In the genomic region with DNA sequence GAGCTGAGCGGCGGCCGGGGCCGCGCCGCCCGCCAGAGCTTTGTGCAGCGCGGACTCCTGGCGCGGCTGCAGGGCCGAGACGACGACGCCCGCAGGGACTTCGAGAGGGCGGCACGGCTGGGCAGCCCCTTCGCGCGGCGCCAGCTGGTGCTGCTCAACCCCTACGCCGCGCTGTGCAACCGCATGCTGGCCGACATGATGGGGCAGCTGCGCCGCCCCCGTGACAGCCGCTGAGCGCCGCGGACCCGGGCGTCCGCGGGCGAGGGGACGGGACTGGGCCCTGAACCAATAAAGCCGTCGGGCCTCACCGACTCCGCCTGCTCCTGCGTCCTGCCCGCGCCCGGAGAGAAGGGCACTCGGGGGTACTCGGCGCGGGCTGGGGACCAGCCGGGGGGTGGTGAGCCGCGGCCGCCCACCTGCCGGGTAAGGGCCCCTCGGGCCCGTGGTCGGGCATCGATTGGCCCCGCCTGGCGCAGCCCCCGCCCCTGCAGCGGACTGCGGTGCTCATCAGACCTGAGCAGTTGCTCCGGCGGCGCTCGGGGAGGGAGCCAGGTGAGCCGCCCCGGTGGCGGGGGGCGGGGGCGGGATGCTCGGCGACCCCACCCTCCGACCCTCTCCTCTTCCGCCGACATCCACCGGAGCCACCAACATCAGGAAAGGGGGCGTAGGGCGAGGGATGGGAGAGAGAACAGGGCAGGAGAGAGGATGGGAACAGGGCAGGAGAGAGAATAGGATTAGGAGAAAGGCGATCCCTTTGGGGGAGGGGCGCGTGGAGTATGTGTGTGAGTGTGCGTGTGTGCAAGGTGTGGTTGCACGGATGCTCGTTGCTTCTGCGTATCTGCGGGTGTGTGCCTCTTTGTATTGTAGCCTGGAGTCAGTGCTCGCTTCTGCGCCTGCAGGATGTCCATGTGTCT, we compare ENCODE assay signal across 8 cellular contexts. TPM values are rescaled to one million over a fixed set of nuclear protein-coding genes. Genes with fewer than 3 reads are reported as not detected.
DNase-seq lines count a peak whose midpoint lies in the region; ATAC-seq and TF ChIP-seq lines count a peak whose summit lies in the region.

TSS of gene TMEM25 (plus strand) at position 510 of the 914 bp plus-strand sequence. CDS start 610 bp downstream, outside the sequence.

- DNase-seq in NCI-H187 (lab: John Stamatoyannopoulos, UW), result peak; percentile 40 to 67
- no peak for DNase-seq in NCI-H187 treated with DMSO at 0.1 percent for 48 hours (lab: John Stamatoyannopoulos, UW)
- DNase-seq in PC-3, result peak; percentile 79
- DNase-seq in activated T-helper 2 cell treated with anti-CD3 and anti-CD28 coated beads, Interferon-gamma antibody, Interleukin-2, Interleukin-4, amounts not matched to agents 10 μg/mL and 5 μg/mL and 100 μg/mL, durations not matched to agents 14 hours and 24 hours and 36 hours (ENCODE audit: low spot score), result peak; percentile 61
- DNase-seq in foreskin fibroblast, result peak; percentile 33 to 75
- DNase-seq in stimulated activated naive CD8-positive, alpha-beta T cell treated with anti-CD3 and anti-CD28 coated beads, Interleukin-15, Interleukin-2, amounts not matched to agents 100 U/mL and 50 U/mL, for 24 hours, result peak; percentile 79

- TF ChIP-seq EP300 in neural cell (conservative IDR thresholded peaks at IDR 0.05; ENCODE audit: poor library complexity, severe bottlenecking), result no peak

- H3K27ac Mint-ChIP-seq in activated T-helper 2 cell treated with anti-CD3 and anti-CD28 coated beads, Interferon-gamma antibody, Interleukin-2, Interleukin-4, amounts not matched to agents 10 μg/mL and 5 μg/mL and 100 μg/mL, durations not matched to agents 14 hours and 24 hours and 36 hours, result peak within 1 kb of the TSS; percentile 69

- no peaks in the 10 kb centered on the region for H3K9me2 ChIP-seq in PC-3 (replicated peaks; ENCODE audit: low read length)
- no peaks in the 10 kb centered on the region for H3K9me2 ChIP-seq in neural cell (ENCODE audit: insufficient read depth, low read length)

- H3K4me3 ChIP-seq in PC-3 (ENCODE audit: low read length) (peak within 1 kb of the TSS; percentile 93), foreskin fibroblast (ENCODE audit: low read depth in 1 of 2, low read length in 2 of 2) (peak within 1 kb of the TSS; percentile 69 to 80), neural cell (ENCODE audit: low read length) (peak within 1 kb of the TSS; percentile 82)

- H3K4me1 Mint-ChIP-seq in activated T-helper 2 cell treated with anti-CD3 and anti-CD28 coated beads, Interferon-gamma antibody, Interleukin-2, Interleukin-4, amounts not matched to agents 10 μg/mL and 5 μg/mL and 100 μg/mL, durations not matched to agents 14 hours and 24 hours and 36 hours (ENCODE audit: low read depth), result peaks cover 18% of the 10 kb centered on the region

- peak within 1 kb of the TSS; percentile 87 for H3K4me3 Mint-ChIP-seq in activated T-helper 2 cell treated with anti-CD3 and anti-CD28 coated beads, Interferon-gamma antibody, Interleukin-2, Interleukin-4, amounts not matched to agents 10 μg/mL and 5 μg/mL and 100 μg/mL, durations not matched to agents 14 hours and 24 hours and 36 hours (ENCODE audit: low read depth)

- H3F3A ChIP-seq in PC-3 (ENCODE audit: low read length, unreplicated experiment) (no peaks in the 10 kb centered on the region), neural cell (ENCODE audit: insufficient read depth, low read length, poor library complexity, severe bottlenecking) (no peaks in the 10 kb centered on the region)

- H4K20me1 ChIP-seq in PC-3 (ENCODE audit: low read length) (no peaks in the 10 kb centered on the region), neural cell (ENCODE audit: insufficient read depth) (no peaks in the 10 kb centered on the region)

- intact Hi-C loops in PC-3 (cut with micrococcal nuclease), result loop anchor here (1.0 kb wide), 1 partner anchor 35 kb away; no protein-coding TSS in a partner anchor
- intact Hi-C loops in activated T-helper 2 cell treated with anti-CD3 and anti-CD28 coated beads, Interferon-gamma antibody, Interleukin-2, Interleukin-4, amounts not matched to agents 10 μg/mL and 5 μg/mL and 100 μg/mL, durations not matched to agents 14 hours and 24 hours and 36 hours (cut with micrococcal nuclease), result loop anchor here (2.0 kb wide), 1 partner anchor 36 kb away; no protein-coding TSS in a partner anchor

- TF ChIP-seq RAD21 in neural cell (conservative IDR thresholded peaks at IDR 0.05), result no peak

- peaks cover 24% of the 10 kb centered on the region; the same call in 1 of the 2 replicates for H3K79me2 ChIP-seq in PC-3 (ENCODE audit: low read length)
- H3K79me2 ChIP-seq in neural cell (replicated peaks; ENCODE audit: insufficient read depth, low read length), result peaks cover 24% of the 10 kb centered on the region

- H3K36me3 ChIP-seq in PC-3 (ENCODE audit: low read depth, low read length) (no peaks in the 10 kb centered on the region), neural cell (ENCODE audit: insufficient read depth, low read length) (no peaks in the 10 kb centered on the region)

- POLR2A ChIA-PET in PC-3 (lab: Charles Lee; ENCODE audit: unreplicated experiment), result interaction anchor here (0.6 kb wide), 1 partner anchor 128 kb away, joined by 4 read pairs; no protein-coding TSS in a partner anchor

- H3K36me3 Mint-ChIP-seq in activated T-helper 2 cell treated with anti-CD3 and anti-CD28 coated beads, Interferon-gamma antibody, Interleukin-2, Interleukin-4, amounts not matched to agents 10 μg/mL and 5 μg/mL and 100 μg/mL, durations not matched to agents 14 hours and 24 hours and 36 hours (ENCODE audit: low read depth), result no peaks in the 10 kb centered on the region

- H3K27ac ChIP-seq in PC-3 (ENCODE audit: low read length) (peak within 1 kb of the TSS; percentile 4; the same call in 1 of the 2 replicates), neural cell (ENCODE audit: low read length) (peak within 1 kb of the TSS; percentile 89)

- no peaks in the 10 kb centered on the region for H3K27me3 Mint-ChIP-seq in activated T-helper 2 cell treated with anti-CD3 and anti-CD28 coated beads, Interferon-gamma antibody, Interleukin-2, Interleukin-4, amounts not matched to agents 10 μg/mL and 5 μg/mL and 100 μg/mL, durations not matched to agents 14 hours and 24 hours and 36 hours (ENCODE audit: low read depth)

- ATAC-seq in HG03139 (IDR thresholded peaks at IDR 0.05; ENCODE audit: unreplicated experiment) (peak; percentile 68), PC-3 (peak; percentile 80)
- peak; percentile 78 for ATAC-seq in stimulated activated naive CD8-positive, alpha-beta T cell treated with anti-CD3 and anti-CD28 coated beads, Interleukin-15, Interleukin-2, amounts not matched to agents 100 U/mL and 50 U/mL, for 24 hours

- H3K27me3 ChIP-seq in PC-3 (ENCODE audit: low read length), result no peaks in the 10 kb centered on the region
- H3K27me3 ChIP-seq in neural cell (ENCODE audit: insufficient read depth, low read depth, low read length), result no peaks in the 10 kb centered on the region

- CTCF ChIA-PET in PC-3 (lab: Charles Lee), result no interaction called here

- no peaks in the 10 kb centered on the region for H3K9me3 Mint-ChIP-seq in activated T-helper 2 cell treated with anti-CD3 and anti-CD28 coated beads, Interferon-gamma antibody, Interleukin-2, Interleukin-4, amounts not matched to agents 10 μg/mL and 5 μg/mL and 100 μg/mL, durations not matched to agents 14 hours and 24 hours and 36 hours

- no peak for TF ChIP-seq CTCF in PC-3 (conservative IDR thresholded peaks at IDR 0.05; ENCODE audit: low read depth, low read length)
- no peak for TF ChIP-seq CTCF in foreskin fibroblast (IDR thresholded peaks at IDR 0.05; ENCODE audit: low read depth, low read length)
- TF ChIP-seq CTCF in neural cell (IDR thresholded peaks at IDR 0.05; ENCODE audit: poor library complexity, severe bottlenecking), result no peak

- BruUV-seq in PC-3 (replicated peaks; lab: Mats Ljungman, UMichigan), result no TSS peak

- peak within 1 kb of the TSS; percentile 92 for H2AFZ ChIP-seq in PC-3 (ENCODE audit: low read length)
- peak within 1 kb of the TSS; percentile 96 for H2AFZ ChIP-seq in neural cell (ENCODE audit: low read depth, low read length)

- peak within 1 kb of the TSS; percentile 78 for H3K9ac ChIP-seq in PC-3 (ENCODE audit: low read length)
- peak within 1 kb of the TSS; percentile 97 for H3K9ac ChIP-seq in neural cell (ENCODE audit: low read length)

- no peaks in the 10 kb centered on the region for H3K9me3 ChIP-seq in PC-3 (ENCODE audit: low read length)
- H3K9me3 ChIP-seq in neural cell (ENCODE audit: low read length), result no peaks in the 10 kb centered on the region

- H3K4me2 ChIP-seq in PC-3 (ENCODE audit: low read length), result peak within 1 kb of the TSS; percentile 94
- H3K4me2 ChIP-seq in neural cell (ENCODE audit: low read length), result peak within 1 kb of the TSS; percentile 87

- peaks cover 18% of the 10 kb centered on the region for H3K4me1 ChIP-seq in PC-3 (ENCODE audit: insufficient read depth, low read length)

TF ChIP-seq in neural cell, 6 proteins besides CTCF, POLR2A, EP300 and RAD21 (continues in another document):
- TF ChIP-seq MXI1 (conservative IDR thresholded peaks at IDR 0.05; ENCODE audit: poor library complexity, severe bottlenecking) (peak; percentile 75), POLR2AphosphoS5 (IDR thresholded peaks at IDR 0.05) (peak; percentile 90), EZH2 (IDR thresholded peaks at IDR 0.05; ENCODE audit: borderline replicate concordance, insufficient read depth, low read length, poor library complexity, severe bottlenecking) (no peak), SMC3 (conservative IDR thresholded peaks at IDR 0.05; ENCODE audit: poor library complexity) (peak; percentile 25), TAF1 (IDR thresholded peaks at IDR 0.05; ENCODE audit: low read depth) (peak; percentile 54)

RNA-seq across cellular contexts. Expression of gene TMEM25, which starts in this region (rescaled TPM):
- 49.8 and 50.4 TPM in 2 replicates for total RNA-seq in PC-3 (2014; rRNA removed)
- total RNA-seq in activated T-helper 2 cell treated with anti-CD3 and anti-CD28 coated beads, Interferon-gamma antibody, Interleukin-2, Interleukin-4, amounts not matched to agents 10 μg/mL and 5 μg/mL and 100 μg/mL, durations not matched to agents 14 hours and 24 hours and 36 hours, result 9.5 and 10.1 TPM in 2 replicates
- 139 and 154 TPM in 2 replicates for polyA plus RNA-seq in neural cell
- polyA minus RNA-seq in neural cell, result 93.3 and 102 TPM in 2 replicates
